8 cellular contexts compared by ENCODE assay signal in genomic region chr11:94504689-94505293, GRCh38. TPM values are rescaled to one million over a fixed set of nuclear protein-coding genes. Genes with fewer than 3 reads are reported as not detected.
DNase-seq lines count a peak whose midpoint lies in the region; ATAC-seq and TF ChIP-seq lines count a peak whose summit lies in the region.

No MANE protein-coding gene starts in this region.

- no peaks in the 10 kb centered on the region for H3K4me1 ChIP-seq in NT2/D1 (ENCODE audit: insufficient read depth, insufficient read length)

- H3K9me3 ChIP-seq in NT2/D1 (ENCODE audit: insufficient read depth, low read length), result no peaks in the 10 kb centered on the region

- H3K4me3 Mint-ChIP-seq in mesothelial cell of epicardium, result no peak overlapping the region

- intact Hi-C loops in lower leg skin (cut with DNase I; ENCODE audit: low total_unique reads), result no loop called here

- H3K4me3 ChIP-seq in NT2/D1 (ENCODE audit: insufficient read length, low read depth) (no peak overlapping the region), choroid plexus epithelial cell (ENCODE audit: low read depth, low read length) (no peak overlapping the region), lower leg skin (ENCODE audit: low read depth, poor library complexity, severe bottlenecking) (no peak overlapping the region)

- H3K27me3 ChIP-seq in NT2/D1 (ENCODE audit: insufficient read depth, insufficient read length), result no peaks in the 10 kb centered on the region

- peaks cover 5% of the 10 kb centered on the region for H3K27me3 Mint-ChIP-seq in mesothelial cell of epicardium (ENCODE audit: low read depth)

- peaks cover 3% of the 10 kb centered on the region for H3K9me3 Mint-ChIP-seq in mesothelial cell of epicardium

- no peak overlapping the region for H3K27ac Mint-ChIP-seq in mesothelial cell of epicardium

- peak; percentile 60 for TF ChIP-seq CTCF in choroid plexus epithelial cell (conservative IDR thresholded peaks at IDR 0.05; ENCODE audit: low read depth, low read length)
- peak; percentile 81 for TF ChIP-seq CTCF in mesothelial cell of epicardium (IDR thresholded peaks at IDR 0.05; ENCODE audit: unreplicated experiment)
- TF ChIP-seq CTCF in lower leg skin (IDR thresholded peaks at IDR 0.05), result no peak

- H3K36me3 ChIP-seq in NT2/D1 (ENCODE audit: insufficient read depth, insufficient read length, low read length), result no peaks in the 10 kb centered on the region

- no peak for DNase-seq in activated CD4-positive, CD25-positive, alpha-beta regulatory T cell (lab: John Stamatoyannopoulos, UW)
- DNase-seq in NT2/D1 (ENCODE audit: low read depth, low spot score) (peak; percentile 28), choroid plexus epithelial cell (ENCODE audit: low read depth) (peak; percentile 80), mesothelial cell of epicardium (ENCODE audit: low spot score in 2 of 2, unreplicated experiment in 2 of 2) (no peak), lower leg skin (ENCODE audit: low spot score in 2 of 2) (no peak)

- H3K4me1 Mint-ChIP-seq in mesothelial cell of epicardium, result no peaks in the 10 kb centered on the region

- no peaks in the 10 kb centered on the region for H3K36me3 Mint-ChIP-seq in mesothelial cell of epicardium

- 7 to 23% methylated on average over 3 of the region's 3 CpGs for WGBS in lower leg skin, 2 donors

- no peak overlapping the region for H3K9ac ChIP-seq in NT2/D1 (ENCODE audit: insufficient read length, low read depth)

- peak; percentile 43 to 67 for ATAC-seq in activated CD4-positive, CD25-positive, alpha-beta regulatory T cell treated with anti-CD3 and anti-CD28 coated beads, Interleukin-2, amount 50 U/mL, for 24 hours
- ATAC-seq in HG03432 (IDR thresholded peaks at IDR 0.05; ENCODE audit: unreplicated experiment) (peak; percentile 46), HG03571 (IDR thresholded peaks at IDR 0.05; ENCODE audit: unreplicated experiment) (no peak)

- no peak for TF ChIP-seq POLR2A in lower leg skin (IDR thresholded peaks at IDR 0.05)

RNA-seq across cellular contexts. Expression of gene C11orf97, which starts 7.5 kb away (rescaled TPM):
- total RNA-seq in mesothelial cell of epicardium (not detected in 3 replicates), lower leg skin (not detected)

RNA-seq across cellular contexts. Expression of gene ANKRD49, which starts 11.0 kb away (rescaled TPM):
- total RNA-seq in mesothelial cell of epicardium (16.6 to 18.9 TPM (median 16.6 TPM) in 3 replicates), lower leg skin (10 to 100 TPM in 3 of 4 donors, 1 to 10 TPM in 1; 7.1 to 19.6 (median 15.4) TPM)

RNA-seq across cellular contexts. Expression of gene MRE11, which starts 11.1 kb away (rescaled TPM):
- total RNA-seq in mesothelial cell of epicardium (36.4 to 39.4 TPM (median 39.2 TPM) in 3 replicates), lower leg skin (10 to 100 TPM; 11.7 to 25.3 (median 13.4) TPM)

RNA-seq across cellular contexts. Expression of gene FUT4, which starts 38.9 kb away (rescaled TPM):
- total RNA-seq in mesothelial cell of epicardium, result 12.9 to 14.0 TPM (median 12.9 TPM) in 3 replicates
- 1 to 10 TPM; 1.2 to 4.5 (median 2.3) TPM for total RNA-seq in lower leg skin

Comparison
In these comparisons a context has a peak if more than half of its experiments do, and no peak if none do; other contexts are left out.
1. DNase-seq: peak in NT2/D1 (single experiment) and choroid plexus epithelial cell (single experiment); none in activated CD4-positive, CD25-positive, alpha-beta regulatory T cell (0 of 4), mesothelial cell of epicardium (0 of 2) and lower leg skin (0 of 2).
2. CTCF ChIP-seq: peak in choroid plexus epithelial cell (single experiment) and mesothelial cell of epicardium (single experiment); none in lower leg skin (0 of 3).